Comparison of ENCODE assay signal across 1 cellular context in genomic region chr1:178061632-178062031, GRCh38.
TF ChIP-seq lines count a peak whose summit lies in the region.

No MANE protein-coding gene starts in this region.

TF ChIP-seq in HepG2, 621 proteins besides CTCF, POLR2A, EP300 and RAD21:
- peak; percentile 97 for TF ChIP-seq ZNF232 (CRISPR knock-in tag; IDR thresholded peaks at IDR 0.05; ENCODE audit: borderline replicate concordance)
- TF ChIP-seq ZNF616 (CRISPR knock-in tag; IDR thresholded peaks at IDR 0.05; ENCODE audit: low read depth), result no peak
- TF ChIP-seq ARNTL (CRISPR knock-in tag; IDR thresholded peaks at IDR 0.05), result 0 out of 2 replicates have a peak, but pooled peaks have one; percentile 2
- 0 out of 2 replicates have a peak, but pooled peaks have one; percentile 2 for TF ChIP-seq NR2F2 (IDR thresholded peaks at IDR 0.05; ENCODE audit: borderline replicate concordance, low read depth)
- TF ChIP-seq IRF9 (CRISPR knock-in tag; IDR thresholded peaks at IDR 0.05; ENCODE audit: borderline replicate concordance), result no peak
TF ChIP-seq in HepG2: peak in this region for 3.
